1 cellular context compared by ENCODE assay signal in the genomic region with DNA sequence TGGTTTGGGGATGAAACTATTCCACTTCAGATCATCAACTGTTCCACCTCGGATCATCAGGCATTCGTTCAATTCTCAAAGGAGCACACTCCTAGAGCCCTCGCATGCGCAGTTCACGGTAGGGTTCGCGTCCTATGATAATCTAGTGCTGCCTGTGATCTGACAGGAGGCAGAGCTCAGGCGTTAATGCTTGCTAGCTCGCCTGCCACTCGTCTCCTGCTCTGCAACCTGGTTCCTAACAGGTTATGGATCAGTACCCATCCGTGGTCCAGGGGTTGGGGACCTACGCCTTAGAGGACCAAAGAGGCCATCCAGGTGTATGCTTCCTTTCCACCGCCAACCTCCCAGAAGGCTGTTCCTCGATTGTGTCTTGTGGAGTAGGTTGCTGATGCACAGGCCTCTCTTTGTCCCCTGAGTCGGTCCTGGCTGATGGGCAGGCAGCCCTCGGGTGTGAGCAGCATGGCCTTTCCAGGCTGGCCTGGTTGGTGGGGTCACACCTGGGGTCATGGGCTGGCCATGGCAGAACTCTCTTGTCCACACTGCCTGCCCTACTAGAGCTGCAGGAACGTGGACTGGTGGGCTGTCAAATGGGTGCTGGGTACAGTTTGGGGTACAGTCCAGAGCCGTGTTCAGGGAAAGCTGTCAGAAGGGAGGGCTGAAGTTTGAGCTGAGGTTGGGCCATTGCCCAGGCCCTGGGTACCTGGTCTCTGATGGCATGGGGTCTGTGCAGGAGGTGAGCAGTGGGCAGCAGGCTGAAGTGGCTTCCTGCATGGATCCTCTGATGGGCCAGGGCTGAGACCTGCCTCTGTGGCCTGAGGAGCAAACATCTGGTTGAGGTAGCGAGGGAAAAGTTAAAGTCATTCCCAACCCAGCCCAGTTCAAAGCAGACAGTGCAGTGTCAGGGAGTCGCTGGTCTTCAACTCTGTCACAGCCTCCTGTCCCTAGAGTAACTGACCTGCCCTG.
TF ChIP-seq lines count a peak whose summit lies in the region.

No MANE protein-coding gene starts in this region.

TF ChIP-seq in WTC11, 78 proteins besides CTCF, POLR2A, EP300 and RAD21 (continued from another document):
- TF ChIP-seq, protein P1, sequence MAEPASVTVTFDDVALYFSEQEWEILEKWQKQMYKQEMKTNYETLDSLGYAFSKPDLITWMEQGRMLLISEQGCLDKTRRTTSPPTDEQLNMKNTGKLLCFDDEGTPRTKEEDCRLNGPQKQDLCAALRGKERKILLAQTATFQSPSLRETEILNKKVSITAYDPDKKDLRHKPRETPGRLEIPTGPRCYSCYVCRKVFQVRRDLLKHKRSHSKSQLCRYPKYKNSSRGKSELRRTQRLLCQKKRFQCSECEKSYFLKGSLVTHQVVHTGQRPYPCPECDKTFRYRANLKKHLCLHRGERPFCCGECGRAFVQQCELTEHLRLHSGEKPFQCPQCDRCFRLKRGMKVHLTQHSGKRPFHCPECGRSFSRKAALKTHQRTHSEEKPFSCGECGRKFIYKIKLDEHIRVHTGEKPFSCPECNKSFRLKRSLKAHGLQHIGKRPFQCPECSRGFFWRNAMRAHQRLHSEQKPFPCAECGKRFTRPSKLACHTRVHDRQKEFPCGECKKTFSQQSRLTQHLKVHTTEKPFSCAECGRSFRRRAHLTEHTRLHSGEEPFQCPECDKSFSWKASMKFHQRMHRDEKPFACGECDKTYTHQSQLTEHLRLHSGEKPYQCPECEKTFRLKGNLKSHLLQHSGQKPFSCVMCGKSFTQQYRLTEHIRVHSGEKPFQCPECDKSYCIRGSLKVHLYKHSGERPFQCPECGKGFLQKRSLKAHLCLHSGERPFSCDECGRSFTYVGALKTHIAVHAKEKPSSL (CRISPR knock-in tag; conservative IDR thresholded peaks at IDR 0.05), result no peak
